ENCODE assay signal across 18 cellular contexts in the genomic region with DNA sequence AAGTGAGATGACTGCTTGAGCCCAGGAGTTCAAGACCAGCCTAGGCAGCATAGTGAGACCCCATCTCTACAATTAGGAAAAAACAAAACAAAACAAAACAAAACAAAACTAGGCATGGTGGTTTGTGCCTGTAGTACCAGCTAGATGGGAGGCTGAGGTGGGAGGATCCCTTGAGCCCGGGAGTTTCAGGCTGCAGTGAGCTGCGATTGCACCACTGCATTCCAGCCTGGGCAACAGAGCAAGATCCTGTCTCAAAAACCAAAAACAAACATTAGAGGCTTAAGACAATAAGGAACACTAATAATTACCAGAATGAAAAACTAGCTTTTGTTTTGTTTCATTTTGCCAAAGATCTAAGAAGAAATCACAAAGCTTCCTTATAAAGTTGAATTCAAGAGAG.
DNase-seq lines count a peak whose midpoint lies in the region; ATAC-seq, FAIRE-seq and TF ChIP-seq lines count a peak whose summit lies in the region.
"Had no signal": no experiment of that assay in that cellular context is flagged by ENCODE, and none has a peak within 500 bp of the region (broad histone marks: within the 10 kb centered on the region; RNA-seq: fewer than 3 reads in every experiment).

No MANE protein-coding gene starts in this region.

- H3K23ac ChIP-seq in IMR-90 (ENCODE audit: low read depth, low read length) = no peak overlapping the region

- no peak overlapping the region for H2BK120ac ChIP-seq in IMR-90 (ENCODE audit: low read depth, low read length)

- dilution Hi-C loops in IMR-90 (cut with HindIII; ENCODE audit: low sequenced_read_pairs, unreplicated experiment) = no loop called here

- CTCF ChIA-PET in A549 (lab: Yijun Ruan, JAX) = no interaction called here
- CTCF ChIA-PET in IMR-90 (lab: Yijun Ruan, JAX) = no interaction called here

- no peak for TF ChIP-seq POLR2A in A549 (IDR thresholded peaks at IDR 0.05; ENCODE audit: low read length)
- TF ChIP-seq POLR2A in IMR-90 (IDR thresholded peaks at IDR 0.05; ENCODE audit: low read depth, low read length) = no peak

- peaks cover 32% of the 10 kb centered on the region for H3K4me1 ChIP-seq in A549
- H3K4me1 ChIP-seq in IMR-90 (ENCODE audit: control insufficient read depth, insufficient read depth, low read length) = peaks cover 8% of the 10 kb centered on the region

- BruUV-seq in IMR-90 (replicated peaks; lab: Mats Ljungman, UMichigan) = no TSS peak

- no peak overlapping the region for H2AFZ ChIP-seq in IMR-90 (replicated peaks; ENCODE audit: low read length, poor library complexity)
- H2AFZ ChIP-seq: GM23338 had no signal

- H3K36me3 ChIP-seq in IMR-90 (ENCODE audit: control insufficient read depth, insufficient read depth, low read length) = no peaks in the 10 kb centered on the region

- no peak overlapping the region for H3K56ac ChIP-seq in IMR-90 (ENCODE audit: extremely low read depth, insufficient read depth, low read length)

- H3K14ac ChIP-seq in IMR-90 (replicated peaks; ENCODE audit: low read depth, low read length) = no peak overlapping the region

- 0 out of 2 replicates have a peak overlapping the region, but pooled peaks have one; percentile 8 for H3K18ac ChIP-seq in IMR-90 (ENCODE audit: low read depth, low read length)

- TF ChIP-seq RAD21 in A549 (conservative IDR thresholded peaks at IDR 0.05 in 1 of 2, IDR thresholded peaks at IDR 0.05 in 1 of 2) (no peak), IMR-90 (IDR thresholded peaks at IDR 0.05; ENCODE audit: low read length) (no peak)

- no peak for ATAC-seq in A549
- no peak for ATAC-seq in IMR-90 (ENCODE audit: low read depth)
- no peak for ATAC-seq in HG03108 (IDR thresholded peaks at IDR 0.05; ENCODE audit: unreplicated experiment)
- ATAC-seq: GM23338, HCT116 had no signal

- H3K9ac ChIP-seq in IMR-90 (ENCODE audit: low read depth, low read length) = no peak overlapping the region

- FAIRE-seq in A549 (lab: Jason Lieb, UNC) = no peak
- FAIRE-seq: G401.6, GM12892, GM19239 had no signal

- TF ChIP-seq CTCF in A549 (IDR thresholded peaks at IDR 0.05) (no peak), IMR-90 (conservative IDR thresholded peaks at IDR 0.05; ENCODE audit: low read depth, low read length) (no peak), dorsolateral prefrontal cortex (IDR thresholded peaks at IDR 0.05 in 54 of 56, conservative IDR thresholded peaks at IDR 0.05 in 2 of 56; ENCODE audit: low read depth in 1 of 56, partially characterized antibody in 56 of 56) (no peak)

- H3K4me2 ChIP-seq in A549 (peak overlapping the region; percentile 18; the same call in 1 of the 3 replicates), IMR-90 (ENCODE audit: low read depth, low read length) (no peak overlapping the region)
- H3K4me2 ChIP-seq: GM23338 had no signal

- H3K4me3 ChIP-seq in A549 = no peak overlapping the region
- no peak overlapping the region for H3K4me3 ChIP-seq in IMR-90 (ENCODE audit: insufficient read depth, low read depth, low read length)
- no peak overlapping the region for H3K4me3 ChIP-seq in dorsolateral prefrontal cortex
- H3K4me3 ChIP-seq: GM23338 had no signal

- H2BK15ac ChIP-seq in IMR-90 (ENCODE audit: low read depth, low read length) = no peak overlapping the region

- no peak overlapping the region for H4K91ac ChIP-seq in IMR-90 (ENCODE audit: insufficient read depth, low read depth, low read length)

- H3K9me1 ChIP-seq in IMR-90 (ENCODE audit: insufficient read depth, low read length) = peaks cover 4% of the 10 kb centered on the region; the same call in 1 of the 2 replicates

- POLR2A ChIA-PET in A549 (lab: Yijun Ruan, JAX) = no interaction called here
- POLR2A ChIA-PET in IMR-90 (lab: Charles Lee; ENCODE audit: unreplicated experiment) = no interaction called here

- H2BK20ac ChIP-seq in IMR-90 (ENCODE audit: low read depth, low read length) = no peak overlapping the region

- no peak overlapping the region for H3K4ac ChIP-seq in IMR-90 (ENCODE audit: low read depth, low read length)

- 53% methylated on average over 2 of the region's 2 CpGs for WGBS in A549 (ENCODE audit: missing lambda C conversion rate)
- no CpG with 5 or more reads among the region's 2 CpGs for WGBS in IMR-90 (ENCODE audit: extremely low coverage in 2 of 2, insufficient read length in 1 of 2), 2 experiments

- in situ Hi-C loops in IMR-90 (cut with MboI; ENCODE audit: low sequenced_read_pairs) = no loop called here

- H3K79me1 ChIP-seq in IMR-90 (ENCODE audit: low read depth in 1 of 2, low read length in 2 of 2) = no peaks in the 10 kb centered on the region

- no peak overlapping the region for H2BK5ac ChIP-seq in IMR-90 (ENCODE audit: low read depth, low read length, poor library complexity, severe bottlenecking)

- H3K9me3 ChIP-seq in A549 (peaks cover 10% of the 10 kb centered on the region), IMR-90 (ENCODE audit: control insufficient read depth, insufficient read depth, low read length) (no peaks in the 10 kb centered on the region)

- no peak overlapping the region for H2AK9ac ChIP-seq in IMR-90 (replicated peaks; ENCODE audit: low read depth, low read length, poor library complexity)

- no peak overlapping the region for H4K5ac ChIP-seq in IMR-90 (ENCODE audit: low read depth, low read length)

- no peaks in the 10 kb centered on the region for H4K20me1 ChIP-seq in IMR-90 (ENCODE audit: insufficient read depth, low read length)

- no peak for TF ChIP-seq EP300 in A549 (IDR thresholded peaks at IDR 0.05)

- H3K27me3 ChIP-seq in IMR-90 (ENCODE audit: control insufficient read depth, insufficient read depth, low read length) (no peaks in the 10 kb centered on the region), dorsolateral prefrontal cortex (no peaks in the 10 kb centered on the region)

- no peak overlapping the region for H4K8ac ChIP-seq in IMR-90 (ENCODE audit: low read depth in 2 of 2, low read length in 2 of 2)

- H3K27ac ChIP-seq in A549 = peak overlapping the region; percentile 15 to 53; a peak in 3 of 6 replicates
- no peak overlapping the region for H3K27ac ChIP-seq in IMR-90 (ENCODE audit: insufficient read depth, low read length)
- H3K27ac ChIP-seq in cingulate gyrus (ENCODE audit: low read depth, low read length) = peak overlapping the region; percentile 52
- H3K27ac ChIP-seq in dorsolateral prefrontal cortex = peak overlapping the region in 20 of 59 donors; percentile 1 to 70 (median 30)

- intact Hi-C loops in IMR-90 (cut with micrococcal nuclease) (loop anchor here (5.0 kb wide), 1 partner anchor 58 kb away; no protein-coding TSS in a partner anchor), dorsolateral prefrontal cortex (cut with DNase I) (no loop called here)

- no peak overlapping the region for H2AK5ac ChIP-seq in IMR-90 (ENCODE audit: low read depth, low read length)

- DNase-seq in A549 (ENCODE audit: low read depth in 1 of 2, low spot score in 1 of 2) (no peak), IMR-90 (no peak), renal cortical epithelial cell (ENCODE audit: low read depth) (peak; percentile 11), dorsolateral prefrontal cortex (no peak), T1000 (lab: John Stamatoyannopoulos, UW) (no peak)
- DNase-seq: 8988T; CD4-positive, alpha-beta memory T cell; COR-L47; DMS153; DND-41; H9 had no signal

TF ChIP-seq in A549, 52 proteins besides CTCF, POLR2A, EP300 and RAD21:
- no peak for TF ChIP-seq BHLHE40 (IDR thresholded peaks at IDR 0.05; ENCODE audit: low read depth, low read length)
- 0 out of 4 replicates have a peak, but pooled peaks of 1 of the 2 experiments have one; percentile 46 for TF ChIP-seq CEBPB (IDR thresholded peaks at IDR 0.05)
- TF ChIP-seq POLR2AphosphoS2 (conservative IDR thresholded peaks at IDR 0.05; ENCODE audit: low read length) = no peak
- TF ChIP-seq ZC3H11A (IDR thresholded peaks at IDR 0.05) = no peak
- no peak for TF ChIP-seq CBX8 (IDR thresholded peaks at IDR 0.05)
- TF ChIP-seq TP53 (CRISPR knock-in tag; IDR thresholded peaks at IDR 0.05) = no peak

TF ChIP-seq in IMR-90, 13 proteins besides CTCF, POLR2A, EP300 and RAD21:
- TF ChIP-seq MAFK (IDR thresholded peaks at IDR 0.05; ENCODE audit: low read depth, low read length) (no peak), BHLHE40 (IDR thresholded peaks at IDR 0.05; ENCODE audit: low read depth, low read length) (no peak), RCOR1 (IDR thresholded peaks at IDR 0.05; ENCODE audit: insufficient replicate concordance, low read length) (no peak), NFE2L2 (IDR thresholded peaks at IDR 0.05; ENCODE audit: low read depth, low read length) (no peak), CEBPB (IDR thresholded peaks at IDR 0.05; ENCODE audit: low read depth, low read length) (no peak), SMC3 (IDR thresholded peaks at IDR 0.05; ENCODE audit: low read depth, low read length) (no peak)
- TF ChIP-seq, protein P1, sequence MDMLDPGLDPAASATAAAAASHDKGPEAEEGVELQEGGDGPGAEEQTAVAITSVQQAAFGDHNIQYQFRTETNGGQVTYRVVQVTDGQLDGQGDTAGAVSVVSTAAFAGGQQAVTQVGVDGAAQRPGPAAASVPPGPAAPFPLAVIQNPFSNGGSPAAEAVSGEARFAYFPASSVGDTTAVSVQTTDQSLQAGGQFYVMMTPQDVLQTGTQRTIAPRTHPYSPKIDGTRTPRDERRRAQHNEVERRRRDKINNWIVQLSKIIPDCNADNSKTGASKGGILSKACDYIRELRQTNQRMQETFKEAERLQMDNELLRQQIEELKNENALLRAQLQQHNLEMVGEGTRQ (IDR thresholded peaks at IDR 0.05; ENCODE audit: low read depth, low read length) = no peak
